19 cellular contexts compared by ENCODE assay signal in genomic region chrX:39527045-39527444, GRCh38.
DNase-seq lines count a peak whose midpoint lies in the region; ATAC-seq, FAIRE-seq and TF ChIP-seq lines count a peak whose summit lies in the region.
"Had no signal": no experiment of that assay in that cellular context is flagged by ENCODE, and none has a peak within 500 bp of the region (broad histone marks: within the 10 kb centered on the region; RNA-seq: fewer than 3 reads in every experiment).

No MANE protein-coding gene starts in this region.

- H3K27ac ChIP-seq in small intestine (ENCODE audit: low read depth in 1 of 2, low read length in 1 of 2) (no peak overlapping the region), neural progenitor cell (no peak overlapping the region)
- H3K27ac ChIP-seq: body of pancreas, gastrocnemius medialis, parathyroid adenoma had no signal

- ATAC-seq in GM19395 (IDR thresholded peaks at IDR 0.05; ENCODE audit: unreplicated experiment), result no peak
- ATAC-seq: body of pancreas, gastrocnemius medialis, Panc1, T-helper 17 cell had no signal

- FAIRE-seq in small intestine (lab: Jason Lieb, UNC), result no peak

- no peaks in the 10 kb centered on the region for H3K4me1 ChIP-seq in adipocyte (ENCODE audit: control insufficient read depth, insufficient read depth, low read length)
- H3K4me1 ChIP-seq in small intestine (ENCODE audit: control insufficient read depth in 2 of 2, insufficient read depth in 1 of 2, low read depth in 1 of 2, low read length in 1 of 2), result no peaks in the 10 kb centered on the region
- peaks cover 9% of the 10 kb centered on the region for H3K4me1 ChIP-seq in neural progenitor cell
- H3K4me1 ChIP-seq: body of pancreas, gastrocnemius medialis, parathyroid adenoma had no signal

- H3K4me1 Mint-ChIP-seq in glutamatergic neuron (ENCODE audit: low read depth, unreplicated experiment) (peaks cover 23% of the 10 kb centered on the region), neural progenitor cell (peaks cover 16% of the 10 kb centered on the region)
- H3K4me1 Mint-ChIP-seq: B cell had no signal

- no peak overlapping the region for H2AFZ ChIP-seq in neural progenitor cell (replicated peaks)
- H2AFZ ChIP-seq: parathyroid adenoma had no signal

- H3K79me2 ChIP-seq in neural progenitor cell (ENCODE audit: low read depth), result no peaks in the 10 kb centered on the region
- H3K79me2 ChIP-seq: parathyroid adenoma had no signal

- no peaks in the 10 kb centered on the region for H3K36me3 ChIP-seq in adipocyte (ENCODE audit: control insufficient read depth, insufficient read depth, low read length, severe bottlenecking)
- H3K36me3 ChIP-seq in small intestine (ENCODE audit: control insufficient read depth in 2 of 2, insufficient read depth in 2 of 2, low read length in 2 of 2), result no peaks in the 10 kb centered on the region
- H3K36me3 ChIP-seq in neural progenitor cell, result no peaks in the 10 kb centered on the region
- H3K36me3 ChIP-seq: gastrocnemius medialis had no signal

- H3K4me3 ChIP-seq in adipocyte (ENCODE audit: low read length) (no peak overlapping the region), small intestine (ENCODE audit: low read depth in 1 of 2, low read length in 2 of 2) (no peak overlapping the region), neural progenitor cell (no peak overlapping the region)
- H3K4me3 ChIP-seq: body of pancreas, gastrocnemius medialis had no signal

- H3K27me3 Mint-ChIP-seq in glutamatergic neuron (ENCODE audit: unreplicated experiment), result peaks cover 2% of the 10 kb centered on the region
- H3K27me3 Mint-ChIP-seq in neural progenitor cell (ENCODE audit: insufficient read depth, low read depth), result peaks cover 15% of the 10 kb centered on the region
- H3K27me3 Mint-ChIP-seq: B cell, T-helper 17 cell had no signal

- H3K9me3 Mint-ChIP-seq in glutamatergic neuron (ENCODE audit: unreplicated experiment) (peaks cover 7% of the 10 kb centered on the region), neural progenitor cell (peaks cover 19% of the 10 kb centered on the region)

- no peaks in the 10 kb centered on the region for H4K20me1 ChIP-seq in neural progenitor cell (ENCODE audit: low read depth)

- H3F3A ChIP-seq in neural progenitor cell (ENCODE audit: low read depth), result no peaks in the 10 kb centered on the region

- peaks cover 27% of the 10 kb centered on the region for H3K27me3 ChIP-seq in adipocyte (replicated peaks; ENCODE audit: control insufficient read depth, insufficient read depth, low read length)
- H3K27me3 ChIP-seq in small intestine (ENCODE audit: control insufficient read depth in 2 of 2, insufficient read depth in 2 of 2, low read length in 2 of 2), result no peaks in the 10 kb centered on the region
- no peaks in the 10 kb centered on the region for H3K27me3 ChIP-seq in neural progenitor cell
- H3K27me3 ChIP-seq: body of pancreas, gastrocnemius medialis had no signal

- H3K9ac ChIP-seq in adipocyte (ENCODE audit: low read length) (no peak overlapping the region), neural progenitor cell (no peak overlapping the region)
- H3K9ac ChIP-seq: parathyroid adenoma had no signal

- H3K4me3 Mint-ChIP-seq in glutamatergic neuron (ENCODE audit: unreplicated experiment) (no peak overlapping the region), neural progenitor cell (no peak overlapping the region)
- H3K4me3 Mint-ChIP-seq: B cell, H9, T-helper 17 cell had no signal

- peaks cover 3% of the 10 kb centered on the region for H3K36me3 Mint-ChIP-seq in glutamatergic neuron (ENCODE audit: unreplicated experiment)
- no peaks in the 10 kb centered on the region for H3K36me3 Mint-ChIP-seq in neural progenitor cell

- no peak overlapping the region for H3K4me2 ChIP-seq in neural progenitor cell

- TF ChIP-seq CTCF in glutamatergic neuron (IDR thresholded peaks at IDR 0.05; ENCODE audit: partially characterized antibody, unreplicated experiment) (no peak), neural progenitor cell (IDR thresholded peaks at IDR 0.05) (no peak)

- 76 to 87% (median 77%) methylated on average over 3 of the region's 3 CpGs for WGBS in small intestine, 3 donors

- peaks cover 33% of the 10 kb centered on the region for H3K9me3 ChIP-seq in adipocyte (ENCODE audit: control insufficient read depth, low read length)
- H3K9me3 ChIP-seq in small intestine (ENCODE audit: control insufficient read depth, low read depth), result no peaks in the 10 kb centered on the region
- no peaks in the 10 kb centered on the region for H3K9me3 ChIP-seq in neural progenitor cell (ENCODE audit: low read depth)
- H3K9me3 ChIP-seq: body of pancreas, gastrocnemius medialis had no signal

- DNase-seq in DMS 273 treated with DMSO at 0.1 percent for 48 hours (lab: John Stamatoyannopoulos, UW) (peak; percentile 21), LHCN-M2 (ENCODE audit: low read depth) (peak; percentile 18), adipocyte (ENCODE audit: low read depth) (peak; percentile 1), glutamatergic neuron (no peak), small intestine (no peak), activated gamma-delta T cell treated with Interleukin-2 at 50 U/mL for 16 hours (no peak), neural progenitor cell (ENCODE audit: low spot score) (no peak)
- DNase-seq: activated naive CD4-positive, alpha-beta T cell; body of pancreas; effector CD4-positive, alpha-beta T cell; gastrocnemius medialis; NCI-H1436; stimulated activated naive CD4-positive, alpha-beta T cell treated with Interleukin-2 at 50 U/mL for 16 hours; T-helper 17 cell had no signal

- H3K27ac Mint-ChIP-seq in glutamatergic neuron (ENCODE audit: unreplicated experiment), result peak overlapping the region; percentile 94
- no peak overlapping the region for H3K27ac Mint-ChIP-seq in neural progenitor cell
- H3K27ac Mint-ChIP-seq: B cell, H9, T-helper 17 cell had no signal

Comparison
In these comparisons a context has a peak if more than half of its experiments do, and no peak if none do; other contexts are left out.
1. DNase-seq: peak in DMS 273 treated with DMSO at 0.1 percent for 48 hours (single experiment), LHCN-M2 (single experiment) and adipocyte (single experiment); none in glutamatergic neuron (single experiment), small intestine (single experiment), activated gamma-delta T cell treated with Interleukin-2 at 50 U/mL for 16 hours (single experiment) and neural progenitor cell (single experiment).